Comparison of ENCODE assay signal across 1 cellular context in genomic region chr6:18457065-18457817, GRCh38.
TF ChIP-seq lines count a peak whose summit lies in the region.

No MANE protein-coding gene starts in this region.

TF ChIP-seq in HepG2, 621 proteins besides CTCF, POLR2A, EP300 and RAD21:
- TF ChIP-seq, protein P1, sequence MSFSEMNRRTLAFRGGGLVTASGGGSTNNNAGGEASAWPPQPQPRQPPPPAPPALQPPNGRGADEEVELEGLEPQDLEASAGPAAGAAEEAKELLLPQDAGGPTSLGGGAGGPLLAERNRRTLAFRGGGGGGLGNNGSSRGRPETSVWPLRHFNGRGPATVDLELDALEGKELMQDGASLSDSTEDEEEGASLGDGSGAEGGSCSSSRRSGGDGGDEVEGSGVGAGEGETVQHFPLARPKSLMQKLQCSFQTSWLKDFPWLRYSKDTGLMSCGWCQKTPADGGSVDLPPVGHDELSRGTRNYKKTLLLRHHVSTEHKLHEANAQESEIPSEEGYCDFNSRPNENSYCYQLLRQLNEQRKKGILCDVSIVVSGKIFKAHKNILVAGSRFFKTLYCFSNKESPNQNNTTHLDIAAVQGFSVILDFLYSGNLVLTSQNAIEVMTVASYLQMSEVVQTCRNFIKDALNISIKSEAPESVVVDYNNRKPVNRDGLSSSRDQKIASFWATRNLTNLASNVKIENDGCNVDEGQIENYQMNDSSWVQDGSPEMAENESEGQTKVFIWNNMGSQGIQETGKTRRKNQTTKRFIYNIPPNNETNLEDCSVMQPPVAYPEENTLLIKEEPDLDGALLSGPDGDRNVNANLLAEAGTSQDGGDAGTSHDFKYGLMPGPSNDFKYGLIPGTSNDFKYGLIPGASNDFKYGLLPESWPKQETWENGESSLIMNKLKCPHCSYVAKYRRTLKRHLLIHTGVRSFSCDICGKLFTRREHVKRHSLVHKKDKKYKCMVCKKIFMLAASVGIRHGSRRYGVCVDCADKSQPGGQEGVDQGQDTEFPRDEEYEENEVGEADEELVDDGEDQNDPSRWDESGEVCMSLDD (CRISPR knock-in tag; IDR thresholded peaks at IDR 0.05; ENCODE audit: borderline replicate concordance): no peak
- no peak for TF ChIP-seq CBFB (CRISPR knock-in tag; IDR thresholded peaks at IDR 0.05)
- TF ChIP-seq ZBTB4 (CRISPR knock-in tag; IDR thresholded peaks at IDR 0.05; ENCODE audit: borderline replicate concordance): no peak
- TF ChIP-seq, protein P2, sequence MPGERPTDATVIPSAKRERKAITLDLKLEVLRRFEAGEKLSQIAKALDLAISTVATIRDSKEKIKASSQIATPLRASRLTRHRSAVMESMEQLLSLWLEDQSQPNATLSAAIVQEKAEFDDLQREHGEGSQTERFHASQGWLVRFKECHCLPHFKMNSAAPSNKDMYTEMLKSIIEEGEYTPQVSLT (CRISPR knock-in tag; IDR thresholded peaks at IDR 0.05; ENCODE audit: borderline replicate concordance, low read depth): no peak
- TF ChIP-seq ZNF382 (CRISPR knock-in tag; IDR thresholded peaks at IDR 0.05; ENCODE audit: borderline replicate concordance): no peak
- no peak for TF ChIP-seq ZNF121 (CRISPR knock-in tag; IDR thresholded peaks at IDR 0.05)
- no peak for TF ChIP-seq ZBTB37 (CRISPR knock-in tag; IDR thresholded peaks at IDR 0.05)
- TF ChIP-seq ZBTB20 (CRISPR knock-in tag; IDR thresholded peaks at IDR 0.05; ENCODE audit: borderline replicate concordance, low read depth): no peak
- no peak for TF ChIP-seq ZNF784 (CRISPR knock-in tag; IDR thresholded peaks at IDR 0.05; ENCODE audit: borderline replicate concordance)
- TF ChIP-seq ZNF350 (CRISPR knock-in tag; IDR thresholded peaks at IDR 0.05; ENCODE audit: borderline replicate concordance, low read depth): no peak
- TF ChIP-seq ZBTB7B (CRISPR knock-in tag; IDR thresholded peaks at IDR 0.05): no peak
- no peak for TF ChIP-seq ZNF841 (CRISPR knock-in tag; IDR thresholded peaks at IDR 0.05; ENCODE audit: borderline replicate concordance)
- no peak for TF ChIP-seq PLSCR1 (CRISPR knock-in tag; IDR thresholded peaks at IDR 0.05; ENCODE audit: borderline replicate concordance)
- TF ChIP-seq, protein P3, sequence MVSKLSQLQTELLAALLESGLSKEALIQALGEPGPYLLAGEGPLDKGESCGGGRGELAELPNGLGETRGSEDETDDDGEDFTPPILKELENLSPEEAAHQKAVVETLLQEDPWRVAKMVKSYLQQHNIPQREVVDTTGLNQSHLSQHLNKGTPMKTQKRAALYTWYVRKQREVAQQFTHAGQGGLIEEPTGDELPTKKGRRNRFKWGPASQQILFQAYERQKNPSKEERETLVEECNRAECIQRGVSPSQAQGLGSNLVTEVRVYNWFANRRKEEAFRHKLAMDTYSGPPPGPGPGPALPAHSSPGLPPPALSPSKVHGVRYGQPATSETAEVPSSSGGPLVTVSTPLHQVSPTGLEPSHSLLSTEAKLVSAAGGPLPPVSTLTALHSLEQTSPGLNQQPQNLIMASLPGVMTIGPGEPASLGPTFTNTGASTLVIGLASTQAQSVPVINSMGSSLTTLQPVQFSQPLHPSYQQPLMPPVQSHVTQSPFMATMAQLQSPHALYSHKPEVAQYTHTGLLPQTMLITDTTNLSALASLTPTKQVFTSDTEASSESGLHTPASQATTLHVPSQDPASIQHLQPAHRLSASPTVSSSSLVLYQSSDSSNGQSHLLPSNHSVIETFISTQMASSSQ (IDR thresholded peaks at IDR 0.05; ENCODE audit: low read depth): no peak
- TF ChIP-seq, protein P3 (CRISPR knock-in tag; IDR thresholded peaks at IDR 0.05; ENCODE audit: borderline replicate concordance): no peak
- TF ChIP-seq ZNF672 (CRISPR knock-in tag; IDR thresholded peaks at IDR 0.05): no peak
- no peak for TF ChIP-seq XRCC5 (optimal IDR thresholded peaks at IDR 0.05; ENCODE audit: low read length)
